ENCODE assay signal across 8 cellular contexts in genomic region chr17:50363217-50364060, GRCh38. TPM values are rescaled to one million over a fixed set of nuclear protein-coding genes. Genes with fewer than 3 reads are reported as not detected.
DNase-seq lines count a peak whose midpoint lies in the region; ATAC-seq and TF ChIP-seq lines count a peak whose summit lies in the region.
"Had no signal": no experiment of that assay in that cellular context is flagged by ENCODE, and none has a peak within 500 bp of the region (broad histone marks: within the 10 kb centered on the region; RNA-seq: fewer than 3 reads in every experiment).

No MANE protein-coding gene starts in this region.

- H4K20me1 ChIP-seq in GM23338 (replicated peaks; ENCODE audit: insufficient read depth): peaks cover 2% of the 10 kb centered on the region

- no peaks in the 10 kb centered on the region; the same call in 2 of the 3 replicates for H3K9me3 Mint-ChIP-seq in GM23338

- H3K36me3 Mint-ChIP-seq in GM23338 (ENCODE audit: low read depth): peaks cover 25% of the 10 kb centered on the region

- no peaks in the 10 kb centered on the region for H3F3A ChIP-seq in GM23338 (replicated peaks; ENCODE audit: low read depth)

- 54 to 63% methylated on average over 6 of the region's 8 CpGs for WGBS in esophagus squamous epithelium, 2 donors

- H3K4me1 Mint-ChIP-seq in GM23338: peaks cover 35% of the 10 kb centered on the region

- 0 out of 2 replicates have a peak, but pooled peaks cover 4% of the 10 kb centered on the region for H3K36me3 ChIP-seq in GM23338 (ENCODE audit: insufficient read depth)
- H3K36me3 ChIP-seq in esophagus squamous epithelium: peaks cover 21 to 73% (median 22%) of the 10 kb centered on the region in 3 donors

- H2AFZ ChIP-seq in GM23338: no peak overlapping the region

- DNase-seq in GM23338 (ENCODE audit: low spot score): peak; percentile 97
- peak; percentile 22 for DNase-seq in NCI-H748 treated with DMSO at 0.1 percent for 48 hours (lab: John Stamatoyannopoulos, UW)
- peak in 51 of 56 donors; percentile 15 to 89 (median 63) for DNase-seq in nucleus accumbens (lab: John Stamatoyannopoulos, UW)
- no peak for DNase-seq in NCI-H128 (lab: John Stamatoyannopoulos, UW; ENCODE audit: unreplicated experiment)
- no peak for DNase-seq in esophagus squamous epithelium (lab: John Stamatoyannopoulos, UW)
- no peak for DNase-seq in activated CD4-positive, alpha-beta T cell treated with anti-CD3 and anti-CD28 coated beads, Interleukin-2, amount 50 U/mL, for 1 hour
- DNase-seq: NCI-H2171 treated with DMSO at 0.1 percent for 48 hours had no signal

- no peak for TF ChIP-seq POLR2A in esophagus squamous epithelium (IDR thresholded peaks at IDR 0.05)

- ATAC-seq in GM23338 (peak; percentile 93), esophagus mucosa (peak; percentile 3)

- intact Hi-C loops in esophagus squamous epithelium (cut with DNase I): no loop called here

- no peaks in the 10 kb centered on the region for H3K9me2 ChIP-seq in GM23338 (ENCODE audit: insufficient read depth)

- H3K27ac ChIP-seq in GM23338 (ENCODE audit: low read depth) (no peak overlapping the region), esophagus squamous epithelium (no peak overlapping the region)

- H3K4me3 ChIP-seq in GM23338 (peak overlapping the region; percentile 31; the same call in 1 of the 2 replicates), esophagus squamous epithelium (no peak overlapping the region)

- no peaks in the 10 kb centered on the region for H3K27me3 ChIP-seq in GM23338 (ENCODE audit: insufficient read depth)
- H3K27me3 ChIP-seq in esophagus squamous epithelium: no peaks in the 10 kb centered on the region

- no peak overlapping the region for H3K27ac Mint-ChIP-seq in GM23338

- H3K79me2 ChIP-seq in GM23338 (replicated peaks; ENCODE audit: insufficient read depth): no peaks in the 10 kb centered on the region

- H3K4me1 ChIP-seq in GM23338 (ENCODE audit: insufficient read depth) (peaks cover 19% of the 10 kb centered on the region), esophagus squamous epithelium (peaks cover 0 to 27% (median 5%) of the 10 kb centered on the region in 3 donors)

- H3K9me3 ChIP-seq in esophagus squamous epithelium: no peaks in the 10 kb centered on the region

- H3K27me3 Mint-ChIP-seq in GM23338 (ENCODE audit: insufficient read depth, low read depth, poor library complexity): peaks cover 12% of the 10 kb centered on the region

- peak overlapping the region; percentile 52 for H3K4me3 Mint-ChIP-seq in GM23338

- peak overlapping the region; percentile 73 for H3K4me2 ChIP-seq in GM23338

- TF ChIP-seq CTCF in GM23338 (conservative IDR thresholded peaks at IDR 0.05; ENCODE audit: low read depth in 2 of 2) (no peak), esophagus squamous epithelium (IDR thresholded peaks at IDR 0.05) (no peak)

TF ChIP-seq in GM23338, 12 proteins besides CTCF, POLR2A, EP300 and RAD21:
- TF ChIP-seq POLR2AphosphoS5 (IDR thresholded peaks at IDR 0.05; ENCODE audit: low read depth): no peak
- TF ChIP-seq, protein P1, sequence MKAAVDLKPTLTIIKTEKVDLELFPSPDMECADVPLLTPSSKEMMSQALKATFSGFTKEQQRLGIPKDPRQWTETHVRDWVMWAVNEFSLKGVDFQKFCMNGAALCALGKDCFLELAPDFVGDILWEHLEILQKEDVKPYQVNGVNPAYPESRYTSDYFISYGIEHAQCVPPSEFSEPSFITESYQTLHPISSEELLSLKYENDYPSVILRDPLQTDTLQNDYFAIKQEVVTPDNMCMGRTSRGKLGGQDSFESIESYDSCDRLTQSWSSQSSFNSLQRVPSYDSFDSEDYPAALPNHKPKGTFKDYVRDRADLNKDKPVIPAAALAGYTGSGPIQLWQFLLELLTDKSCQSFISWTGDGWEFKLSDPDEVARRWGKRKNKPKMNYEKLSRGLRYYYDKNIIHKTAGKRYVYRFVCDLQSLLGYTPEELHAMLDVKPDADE (IDR thresholded peaks at IDR 0.05): no peak
- TF ChIP-seq NANOG (IDR thresholded peaks at IDR 0.05; ENCODE audit: borderline replicate concordance): no peak
- TF ChIP-seq EZH2 (IDR thresholded peaks at IDR 0.05; ENCODE audit: low read depth, unreplicated experiment): no peak
- TF ChIP-seq ZNF114 (CRISPR knock-in tag; IDR thresholded peaks at IDR 0.05): no peak
- TF ChIP-seq STAT1 (IDR thresholded peaks at IDR 0.05; ENCODE audit: unreplicated experiment): no peak
- no peak for TF ChIP-seq EZH2phosphoT487 (IDR thresholded peaks at IDR 0.05; ENCODE audit: unreplicated experiment)
- no peak for TF ChIP-seq REST (IDR thresholded peaks at IDR 0.05; ENCODE audit: unreplicated experiment)
- TF ChIP-seq ZNF331 (CRISPR knock-in tag; IDR thresholded peaks at IDR 0.05; ENCODE audit: low read depth): no peak
- TF ChIP-seq JUNB (IDR thresholded peaks at IDR 0.05; ENCODE audit: unreplicated experiment): no peak
- TF ChIP-seq CREB1 (CRISPR knock-in tag; IDR thresholded peaks at IDR 0.05; ENCODE audit: low read depth): no peak

RNA-seq across cellular contexts. Expression of gene MRPL27, which starts 9.5 kb away (rescaled TPM):
- 74.3 and 98.5 TPM in 2 replicates for total RNA-seq in GM23338 (2014; rRNA removed; shearing (Covaris generic))
- polyA plus RNA-seq in GM23338 (2016; fragmentation: Nextera tagmentation; extraction: Ambion mirVana): 226 and 227 TPM in 2 replicates
- total RNA-seq in esophagus mucosa (64.7 TPM), esophagus squamous epithelium (10 to 100 TPM; 58.0 to 77.7 (median 74.5) TPM)

RNA-seq across cellular contexts. Expression of gene EME1, which starts 9.6 kb away (rescaled TPM):
- total RNA-seq in GM23338 (2014; rRNA removed; shearing (Covaris generic)): 5.9 and 15.9 TPM in 2 replicates
- polyA plus RNA-seq in GM23338 (2016; fragmentation: Nextera tagmentation; extraction: Ambion mirVana): 14.4 and 14.7 TPM in 2 replicates
- total RNA-seq in esophagus mucosa: 2.4 TPM
- 1 to 10 TPM in 2 of 4 donors, under 1 TPM in 2; 0.57 to 2.7 (median 1.1) TPM for total RNA-seq in esophagus squamous epithelium

RNA-seq across cellular contexts. Expression of gene XYLT2, which starts 17.5 kb away (rescaled TPM):
- 32.8 and 44.9 TPM in 2 replicates for total RNA-seq in GM23338 (2014; rRNA removed; shearing (Covaris generic))
- 14.0 and 14.2 TPM in 2 replicates for polyA plus RNA-seq in GM23338 (2016; fragmentation: Nextera tagmentation; extraction: Ambion mirVana)
- total RNA-seq in esophagus mucosa (10.8 TPM), esophagus squamous epithelium (10 to 100 TPM; 10.0 to 17.5 (median 13.5) TPM)

RNA-seq across cellular contexts. Expression of gene LRRC59, which starts 33.9 kb away (rescaled TPM):
- 109 and 124 TPM in 2 replicates for total RNA-seq in GM23338 (2014; rRNA removed; shearing (Covaris generic))
- 46.4 and 47.1 TPM in 2 replicates for polyA plus RNA-seq in GM23338 (2016; fragmentation: Nextera tagmentation; extraction: Ambion mirVana)
- total RNA-seq in esophagus mucosa (68.2 TPM), esophagus squamous epithelium (100 to 1,000 TPM in 1 of 4 donors, 10 to 100 TPM in 3; 63.4 to 136 (median 77.9) TPM)

Comparison
In these comparisons a context has a peak if more than half of its experiments do, and no peak if none do; other contexts are left out.
1. DNase-seq: peak in GM23338 (single experiment), NCI-H748 treated with DMSO at 0.1 percent for 48 hours (single experiment) and nucleus accumbens (51 of 56); none in NCI-H128 (single experiment), esophagus squamous epithelium (single experiment) and activated CD4-positive, alpha-beta T cell treated with anti-CD3 and anti-CD28 coated beads, Interleukin-2, amount 50 U/mL, for 1 hour (single experiment).